Comparison of ENCODE assay signal across 18 cellular contexts in the genomic region with DNA sequence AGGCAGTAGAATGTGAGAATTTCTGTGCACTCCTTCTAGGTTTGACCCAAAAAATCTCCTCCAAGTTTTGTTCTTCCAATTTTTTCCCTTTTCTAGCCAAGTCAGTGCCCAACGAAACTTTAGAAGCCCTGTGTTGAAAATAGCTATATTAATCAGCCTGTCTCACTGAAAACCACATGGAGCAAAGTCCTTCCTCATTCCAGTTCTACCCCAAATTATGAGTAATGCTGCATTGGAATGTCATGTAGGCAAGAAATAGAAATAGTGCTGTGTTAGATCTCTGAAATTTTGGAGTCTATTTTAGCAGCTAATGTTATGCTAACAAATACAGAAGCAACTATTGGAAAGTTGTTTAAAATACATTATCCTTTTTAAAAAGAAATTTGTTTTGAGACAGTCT.
DNase-seq lines count a peak whose midpoint lies in the region; ATAC-seq and TF ChIP-seq lines count a peak whose summit lies in the region.
"Had no signal": no experiment of that assay in that cellular context is flagged by ENCODE, and none has a peak within 500 bp of the region (broad histone marks: within the 10 kb centered on the region; RNA-seq: fewer than 3 reads in every experiment).

No MANE protein-coding gene starts in this region.

- no peaks in the 10 kb centered on the region for H3K27me3 Mint-ChIP-seq in activated CD8-positive, alpha-beta T cell treated with anti-CD3 and anti-CD28 coated beads for 36 hours
- H3K27me3 Mint-ChIP-seq: dendritic cell treated with granulocyte-macrophage colony-stimulating factor and Interleukin-4, amounts not matched to agents 40 ng/mL and 50 ng/mL, for 4 days had no signal

- H3K4me1 Mint-ChIP-seq in activated CD8-positive, alpha-beta T cell treated with anti-CD3 and anti-CD28 coated beads for 36 hours (ENCODE audit: low read depth) = no peaks in the 10 kb centered on the region

- DNase-seq in AG20443 (ENCODE audit: low spot score) = peak; percentile 44
- DNase-seq in M059J (ENCODE audit: low read depth) = peak; percentile 30
- peak; percentile 34 for DNase-seq in astrocyte of the spinal cord (ENCODE audit: low read depth, low spot score)
- DNase-seq in kidney tubule cell (ENCODE audit: low spot score) = peak; percentile 66
- DNase-seq in KG1 (lab: John Stamatoyannopoulos, UW) = no peak
- DNase-seq in activated CD8-positive, alpha-beta T cell treated with anti-CD3 and anti-CD28 coated beads for 36 hours = no peak
- DNase-seq in NCI-H446 treated with DMSO at 0.1 percent for 48 hours (lab: John Stamatoyannopoulos, UW) = no peak
- DNase-seq: activated CD8-positive, alpha-beta memory T cell treated with anti-CD3 and anti-CD28 coated beads, Interleukin-2, amount 50 U/mL, for 4 hours; anterior cingulate cortex; HCEC 1CT; islet precursor cell; NCI-H187; NCI-H510A treated with DMSO at 0.1 percent for 48 hours; T-helper 9 cell had no signal

- in situ Hi-C loops in astrocyte of the spinal cord (cut with HindIII; ENCODE audit: low sequenced_read_pairs) = no loop called here

- no peak overlapping the region for H3K27ac Mint-ChIP-seq in activated CD8-positive, alpha-beta T cell treated with anti-CD3 and anti-CD28 coated beads for 36 hours
- H3K27ac Mint-ChIP-seq: dendritic cell treated with granulocyte-macrophage colony-stimulating factor and Interleukin-4, amounts not matched to agents 40 ng/mL and 50 ng/mL, for 4 days had no signal

- ATAC-seq in activated CD8-positive, alpha-beta T cell treated with anti-CD3 and anti-CD28 coated beads for 36 hours = no peak
- no peak for ATAC-seq in GM21515 (IDR thresholded peaks at IDR 0.05; ENCODE audit: unreplicated experiment)

- no peak overlapping the region for H3K4me3 Mint-ChIP-seq in activated CD8-positive, alpha-beta T cell treated with anti-CD3 and anti-CD28 coated beads for 36 hours
- H3K4me3 Mint-ChIP-seq: dendritic cell treated with granulocyte-macrophage colony-stimulating factor and Interleukin-4, amounts not matched to agents 40 ng/mL and 50 ng/mL, for 4 days had no signal

- CTCF ChIA-PET in activated CD8-positive, alpha-beta T cell treated with anti-CD3 and anti-CD28 coated beads for 36 hours (lab: Charles Lee) = no interaction called here

- intact Hi-C loops in activated CD8-positive, alpha-beta T cell treated with anti-CD3 and anti-CD28 coated beads for 36 hours (cut with micrococcal nuclease) = no loop called here

- TF ChIP-seq CTCF in astrocyte of the spinal cord (IDR thresholded peaks at IDR 0.05; ENCODE audit: low read depth, low read length) = no peak
- TF ChIP-seq CTCF in activated CD8-positive, alpha-beta T cell treated with anti-CD3 and anti-CD28 coated beads for 36 hours (IDR thresholded peaks at IDR 0.05) = no peak

- H3K36me3 Mint-ChIP-seq in activated CD8-positive, alpha-beta T cell treated with anti-CD3 and anti-CD28 coated beads for 36 hours (ENCODE audit: low read depth) = no peaks in the 10 kb centered on the region

- H3K4me3 ChIP-seq in astrocyte of the spinal cord (ENCODE audit: low read depth, low read length) = no peak overlapping the region
- H3K4me3 ChIP-seq: SJSA1, vagina had no signal

- no peaks in the 10 kb centered on the region for H3K9me3 Mint-ChIP-seq in activated CD8-positive, alpha-beta T cell treated with anti-CD3 and anti-CD28 coated beads for 36 hours
- H3K9me3 Mint-ChIP-seq: dendritic cell treated with granulocyte-macrophage colony-stimulating factor and Interleukin-4, amounts not matched to agents 40 ng/mL and 50 ng/mL, for 4 days had no signal

- POLR2A ChIA-PET in activated CD8-positive, alpha-beta T cell treated with anti-CD3 and anti-CD28 coated beads for 36 hours (lab: Charles Lee) = no interaction called here

Comparison
In these comparisons a context has a peak if more than half of its experiments do, and no peak if none do; other contexts are left out.
1. DNase-seq: peak in AG20443 (single experiment), M059J (single experiment), astrocyte of the spinal cord (single experiment) and kidney tubule cell (single experiment); none in KG1 (single experiment), activated CD8-positive, alpha-beta T cell treated with anti-CD3 and anti-CD28 coated beads for 36 hours (single experiment) and NCI-H446 treated with DMSO at 0.1 percent for 48 hours (single experiment).